In genomic region chr12:67271976-67272375, GRCh38 we compare ENCODE assay signal across 1 cellular context.
TF ChIP-seq lines count a peak whose summit lies in the region.

No MANE protein-coding gene starts in this region.

TF ChIP-seq in HepG2, 621 proteins besides CTCF, POLR2A, EP300 and RAD21 (continued from another document):
- TF ChIP-seq ZNF225 (CRISPR knock-in tag; IDR thresholded peaks at IDR 0.05) = no peak
- no peak for TF ChIP-seq ZMAT3 (CRISPR knock-in tag; conservative IDR thresholded peaks at IDR 0.05)
- TF ChIP-seq ARHGAP35 (CRISPR knock-in tag; IDR thresholded peaks at IDR 0.05; ENCODE audit: borderline replicate concordance) = no peak
- TF ChIP-seq JUND (CRISPR knock-in tag; IDR thresholded peaks at IDR 0.05) = no peak
- no peak for TF ChIP-seq ZNF383 (CRISPR knock-in tag; IDR thresholded peaks at IDR 0.05; ENCODE audit: borderline replicate concordance)
- TF ChIP-seq FOXP1 (IDR thresholded peaks at IDR 0.05) = no peak
- no peak for TF ChIP-seq FOXP1 (CRISPR knock-in tag; IDR thresholded peaks at IDR 0.05)
- no peak for TF ChIP-seq CEBPG (CRISPR knock-in tag; IDR thresholded peaks at IDR 0.05)
- TF ChIP-seq ZNF878 (CRISPR knock-in tag; IDR thresholded peaks at IDR 0.05) = no peak
- TF ChIP-seq RAD51 (IDR thresholded peaks at IDR 0.05; ENCODE audit: borderline replicate concordance) = no peak
- no peak for TF ChIP-seq DRAP1 (CRISPR knock-in tag; IDR thresholded peaks at IDR 0.05)
- TF ChIP-seq TERF1 (CRISPR knock-in tag; IDR thresholded peaks at IDR 0.05) = no peak
